9 cellular contexts compared by ENCODE assay signal in the genomic region with DNA sequence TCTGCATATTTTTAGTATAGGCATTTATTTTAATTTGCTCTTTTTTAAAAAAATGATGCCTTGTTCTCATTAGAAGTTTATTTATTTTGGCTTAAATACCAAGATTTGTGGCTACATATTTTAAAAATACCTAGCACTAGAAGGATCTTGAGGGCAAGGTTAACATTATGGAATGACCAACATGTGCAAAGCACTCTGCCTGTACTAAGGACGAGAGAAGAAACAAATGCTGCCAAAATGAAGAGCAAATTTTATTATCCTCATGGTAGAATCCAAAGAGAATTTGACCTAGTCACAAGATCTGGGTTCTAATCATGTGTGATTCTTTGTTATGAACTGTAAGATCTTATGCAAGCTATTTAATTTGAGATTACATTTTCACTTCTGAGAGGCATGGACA. TPM values are rescaled to one million over a fixed set of nuclear protein-coding genes. Genes with fewer than 3 reads are reported as not detected.
DNase-seq lines count a peak whose midpoint lies in the region; ATAC-seq and TF ChIP-seq lines count a peak whose summit lies in the region.
"Had no signal": no experiment of that assay in that cellular context is flagged by ENCODE, and none has a peak within 500 bp of the region (broad histone marks: within the 10 kb centered on the region; RNA-seq: fewer than 3 reads in every experiment).

No MANE protein-coding gene starts in this region.

- H4K20me1 ChIP-seq in OCI-LY1 (ENCODE audit: insufficient read depth, low read length), result peaks cover 3% of the 10 kb centered on the region; the same call in 1 of the 2 replicates

- intact Hi-C loops in esophagus muscularis mucosa (cut with DNase I), result loop anchor here (10.0 kb wide), 1 partner anchor 373 kb away; the partner anchor contains the start of gene DYRK2

- TF ChIP-seq CTCF in OCI-LY1 (IDR thresholded peaks at IDR 0.05; ENCODE audit: low read length) (no peak), esophagus muscularis mucosa (IDR thresholded peaks at IDR 0.05) (no peak), retinal pigment epithelial cell (conservative IDR thresholded peaks at IDR 0.05; ENCODE audit: low read depth, low read length) (no peak)

- TF ChIP-seq POLR2A in esophagus muscularis mucosa (IDR thresholded peaks at IDR 0.05; ENCODE audit: low read depth), result no peak

- H3F3A ChIP-seq in OCI-LY1 (ENCODE audit: insufficient read depth, low read length), result no peaks in the 10 kb centered on the region

- H3K9me3 ChIP-seq in OCI-LY1 (ENCODE audit: low read length), result no peaks in the 10 kb centered on the region
- H3K9me3 ChIP-seq in esophagus muscularis mucosa, result no peaks in the 10 kb centered on the region

- no peak for DNase-seq in activated CD8-positive, alpha-beta memory T cell treated with anti-CD3 and anti-CD28 coated beads, Interleukin-2, amount 10 ng/mL, durations not matched to agents 7 days and 5 days
- DNase-seq in activated CD8-positive, alpha-beta memory T cell treated with anti-CD3 and anti-CD28 coated beads for 24 hours, result no peak
- DNase-seq in esophagus muscularis mucosa (ENCODE audit: extremely low spot score) (no peak), retinal pigment epithelial cell (ENCODE audit: low read depth) (peak; percentile 13), COR-L47 (lab: John Stamatoyannopoulos, UW) (no peak)
- DNase-seq: left colon had no signal

- WGBS in esophagus muscularis mucosa, result 17% methylated on average over 1 of the region's 1 CpG

- peaks cover 29% of the 10 kb centered on the region for H3K36me3 Mint-ChIP-seq in activated CD8-positive, alpha-beta memory T cell treated with anti-CD3 and anti-CD28 coated beads, Interleukin-2, amount 10 ng/mL, durations not matched to agents 7 days and 5 days

- H3K4me1 ChIP-seq in OCI-LY1 (ENCODE audit: insufficient read depth, low read length, severe bottlenecking) (peaks cover 43% of the 10 kb centered on the region), esophagus muscularis mucosa (peaks cover 49 to 80% (median 73%) of the 10 kb centered on the region in 4 donors)

- H3K36me3 ChIP-seq in OCI-LY1 (ENCODE audit: insufficient read depth, low read length) (peaks cover 43% of the 10 kb centered on the region), esophagus muscularis mucosa (no peaks in the 10 kb centered on the region)

- no peaks in the 10 kb centered on the region for H3K27me3 ChIP-seq in OCI-LY1 (ENCODE audit: insufficient read depth, low read length)
- H3K27me3 ChIP-seq in esophagus muscularis mucosa, result no peaks in the 10 kb centered on the region

- peak overlapping the region; percentile 80 for H3K4me2 ChIP-seq in OCI-LY1 (ENCODE audit: low read length)

- CTCF ChIA-PET in activated CD8-positive, alpha-beta memory T cell treated with anti-CD3 and anti-CD28 coated beads, Interleukin-2, amount 10 ng/mL, durations not matched to agents 7 days and 5 days (lab: Charles Lee), result no interaction called here

- TF ChIP-seq EP300 in esophagus muscularis mucosa (IDR thresholded peaks at IDR 0.05), result no peak

- H3K4me3 Mint-ChIP-seq in activated CD8-positive, alpha-beta memory T cell treated with anti-CD3 and anti-CD28 coated beads, Interleukin-2, amount 10 ng/mL, durations not matched to agents 7 days and 5 days, result peak overlapping the region; percentile 4

- ATAC-seq in activated CD8-positive, alpha-beta memory T cell treated with anti-CD3 and anti-CD28 coated beads, Interleukin-2, amount 10 ng/mL, durations not matched to agents 7 days and 5 days, result no peak
- no peak for ATAC-seq in GM18858 (IDR thresholded peaks at IDR 0.05; ENCODE audit: unreplicated experiment)
- no peak for ATAC-seq in GM21528 (IDR thresholded peaks at IDR 0.05; ENCODE audit: low FRiP score, unreplicated experiment)
- ATAC-seq: left colon had no signal

- H3K4me3 ChIP-seq in OCI-LY1 (ENCODE audit: low read depth, low read length, poor library complexity, severe bottlenecking) (peak overlapping the region; percentile 93), esophagus muscularis mucosa (peak overlapping the region in 2 of 4 donors; percentile 76 to 95), retinal pigment epithelial cell (ENCODE audit: low read length) (peak overlapping the region; percentile 92)

- no peaks in the 10 kb centered on the region for H3K27me3 Mint-ChIP-seq in activated CD8-positive, alpha-beta memory T cell treated with anti-CD3 and anti-CD28 coated beads, Interleukin-2, amount 10 ng/mL, durations not matched to agents 7 days and 5 days

- no peaks in the 10 kb centered on the region for H3K9me2 ChIP-seq in OCI-LY1 (ENCODE audit: low read depth, low read length)

- no peaks in the 10 kb centered on the region for H3K9me3 Mint-ChIP-seq in activated CD8-positive, alpha-beta memory T cell treated with anti-CD3 and anti-CD28 coated beads, Interleukin-2, amount 10 ng/mL, durations not matched to agents 7 days and 5 days (ENCODE audit: low read depth)

- H3K79me2 ChIP-seq in OCI-LY1 (ENCODE audit: insufficient read depth, low read length), result peaks cover 74% of the 10 kb centered on the region

- H3K27ac Mint-ChIP-seq in activated CD8-positive, alpha-beta memory T cell treated with anti-CD3 and anti-CD28 coated beads, Interleukin-2, amount 10 ng/mL, durations not matched to agents 7 days and 5 days, result no peak overlapping the region

- H3K9ac ChIP-seq in OCI-LY1 (ENCODE audit: low read length), result no peak overlapping the region; the same call in 1 of the 2 replicates

- H3K27ac ChIP-seq in OCI-LY1 (ENCODE audit: low read depth, low read length, poor library complexity, severe bottlenecking) (no peak overlapping the region), esophagus muscularis mucosa (replicated peaks in 1 of 4) (peak overlapping the region; percentile 95 to 99 (median 97))

- H3K4me1 Mint-ChIP-seq in activated CD8-positive, alpha-beta memory T cell treated with anti-CD3 and anti-CD28 coated beads, Interleukin-2, amount 10 ng/mL, durations not matched to agents 7 days and 5 days, result peaks cover 71% of the 10 kb centered on the region

- no peak overlapping the region for H2AFZ ChIP-seq in OCI-LY1 (ENCODE audit: low read length)

RNA-seq across cellular contexts. Expression of gene CAND1, which starts 2.8 kb away (rescaled TPM):
- 100 to 1,000 TPM; 150 to 181 TPM for total RNA-seq in activated CD8-positive, alpha-beta memory T cell treated with anti-CD3 and anti-CD28 coated beads, Interleukin-2, amount 10 ng/mL, durations not matched to agents 7 days and 5 days
- total RNA-seq in esophagus muscularis mucosa, result 10 to 100 TPM; 56.8 to 85.3 (median 75.7) TPM
